1 cellular context compared by ENCODE assay signal in genomic region chr6:3777695-3778461, GRCh38.
TF ChIP-seq lines count a peak whose summit lies in the region.

No MANE protein-coding gene starts in this region.

TF ChIP-seq in GM23338, 12 proteins besides CTCF, POLR2A, EP300 and RAD21 (continued from another document):
- TF ChIP-seq ETS1 (IDR thresholded peaks at IDR 0.05) (no peak), EZH2 (IDR thresholded peaks at IDR 0.05; ENCODE audit: low read depth, unreplicated experiment) (no peak), CREB1 (CRISPR knock-in tag; IDR thresholded peaks at IDR 0.05; ENCODE audit: low read depth) (no peak), ZNF331 (CRISPR knock-in tag; IDR thresholded peaks at IDR 0.05; ENCODE audit: low read depth) (no peak), REST (IDR thresholded peaks at IDR 0.05; ENCODE audit: unreplicated experiment) (no peak), JUNB (IDR thresholded peaks at IDR 0.05; ENCODE audit: unreplicated experiment) (no peak), ZNF114 (CRISPR knock-in tag; IDR thresholded peaks at IDR 0.05) (no peak), POLR2AphosphoS5 (IDR thresholded peaks at IDR 0.05; ENCODE audit: low read depth) (no peak)
- TF ChIP-seq, protein P1, sequence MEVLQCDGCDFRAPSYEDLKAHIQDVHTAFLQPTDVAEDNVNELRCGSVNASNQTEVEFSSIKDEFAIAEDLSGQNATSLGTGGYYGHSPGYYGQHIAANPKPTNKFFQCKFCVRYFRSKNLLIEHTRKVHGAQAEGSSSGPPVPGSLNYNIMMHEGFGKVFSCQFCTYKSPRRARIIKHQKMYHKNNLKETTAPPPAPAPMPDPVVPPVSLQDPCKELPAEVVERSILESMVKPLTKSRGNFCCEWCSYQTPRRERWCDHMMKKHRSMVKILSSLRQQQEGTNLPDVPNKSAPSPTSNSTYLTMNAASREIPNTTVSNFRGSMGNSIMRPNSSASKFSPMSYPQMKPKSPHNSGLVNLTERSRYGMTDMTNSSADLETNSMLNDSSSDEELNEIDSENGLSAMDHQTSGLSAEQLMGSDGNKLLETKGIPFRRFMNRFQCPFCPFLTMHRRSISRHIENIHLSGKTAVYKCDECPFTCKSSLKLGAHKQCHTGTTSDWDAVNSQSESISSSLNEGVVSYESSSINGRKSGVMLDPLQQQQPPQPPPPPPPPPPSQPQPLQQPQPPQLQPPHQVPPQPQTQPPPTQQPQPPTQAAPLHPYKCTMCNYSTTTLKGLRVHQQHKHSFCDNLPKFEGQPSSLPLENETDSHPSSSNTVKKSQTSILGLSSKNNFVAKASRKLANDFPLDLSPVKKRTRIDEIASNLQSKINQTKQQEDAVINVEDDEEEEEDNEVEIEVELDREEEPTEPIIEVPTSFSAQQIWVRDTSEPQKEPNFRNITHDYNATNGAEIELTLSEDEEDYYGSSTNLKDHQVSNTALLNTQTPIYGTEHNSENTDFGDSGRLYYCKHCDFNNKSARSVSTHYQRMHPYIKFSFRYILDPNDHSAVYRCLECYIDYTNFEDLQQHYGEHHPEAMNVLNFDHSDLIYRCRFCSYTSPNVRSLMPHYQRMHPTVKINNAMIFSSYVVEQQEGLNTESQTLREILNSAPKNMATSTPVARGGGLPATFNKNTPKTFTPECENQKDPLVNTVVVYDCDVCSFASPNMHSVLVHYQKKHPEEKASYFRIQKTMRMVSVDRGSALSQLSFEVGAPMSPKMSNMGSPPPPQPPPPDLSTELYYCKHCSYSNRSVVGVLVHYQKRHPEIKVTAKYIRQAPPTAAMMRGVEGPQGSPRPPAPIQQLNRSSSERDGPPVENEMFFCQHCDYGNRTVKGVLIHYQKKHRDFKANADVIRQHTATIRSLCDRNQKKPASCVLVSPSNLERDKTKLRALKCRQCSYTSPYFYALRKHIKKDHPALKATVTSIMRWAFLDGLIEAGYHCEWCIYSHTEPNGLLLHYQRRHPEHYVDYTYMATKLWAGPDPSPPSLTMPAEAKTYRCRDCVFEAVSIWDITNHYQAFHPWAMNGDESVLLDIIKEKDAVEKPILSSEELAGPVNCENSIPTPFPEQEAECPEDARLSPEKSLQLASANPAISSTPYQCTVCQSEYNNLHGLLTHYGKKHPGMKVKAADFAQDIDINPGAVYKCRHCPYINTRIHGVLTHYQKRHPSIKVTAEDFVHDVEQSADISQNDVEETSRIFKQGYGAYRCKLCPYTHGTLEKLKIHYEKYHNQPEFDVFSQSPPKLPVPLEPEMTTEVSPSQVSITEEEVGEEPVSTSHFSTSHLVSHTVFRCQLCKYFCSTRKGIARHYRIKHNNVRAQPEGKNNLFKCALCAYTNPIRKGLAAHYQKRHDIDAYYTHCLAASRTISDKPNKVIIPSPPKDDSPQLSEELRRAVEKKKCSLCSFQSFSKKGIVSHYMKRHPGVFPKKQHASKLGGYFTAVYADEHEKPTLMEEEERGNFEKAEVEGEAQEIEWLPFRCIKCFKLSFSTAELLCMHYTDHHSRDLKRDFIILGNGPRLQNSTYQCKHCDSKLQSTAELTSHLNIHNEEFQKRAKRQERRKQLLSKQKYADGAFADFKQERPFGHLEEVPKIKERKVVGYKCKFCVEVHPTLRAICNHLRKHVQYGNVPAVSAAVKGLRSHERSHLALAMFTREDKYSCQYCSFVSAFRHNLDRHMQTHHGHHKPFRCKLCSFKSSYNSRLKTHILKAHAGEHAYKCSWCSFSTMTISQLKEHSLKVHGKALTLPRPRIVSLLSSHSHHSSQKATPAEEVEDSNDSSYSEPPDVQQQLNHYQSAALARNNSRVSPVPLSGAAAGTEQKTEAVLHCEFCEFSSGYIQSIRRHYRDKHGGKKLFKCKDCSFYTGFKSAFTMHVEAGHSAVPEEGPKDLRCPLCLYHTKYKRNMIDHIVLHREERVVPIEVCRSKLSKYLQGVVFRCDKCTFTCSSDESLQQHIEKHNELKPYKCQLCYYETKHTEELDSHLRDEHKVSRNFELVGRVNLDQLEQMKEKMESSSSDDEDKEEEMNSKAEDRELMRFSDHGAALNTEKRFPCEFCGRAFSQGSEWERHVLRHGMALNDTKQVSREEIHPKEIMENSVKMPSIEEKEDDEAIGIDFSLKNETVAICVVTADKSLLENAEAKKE (CRISPR knock-in tag; IDR thresholded peaks at IDR 0.05): no peak
